In the genomic region with DNA sequence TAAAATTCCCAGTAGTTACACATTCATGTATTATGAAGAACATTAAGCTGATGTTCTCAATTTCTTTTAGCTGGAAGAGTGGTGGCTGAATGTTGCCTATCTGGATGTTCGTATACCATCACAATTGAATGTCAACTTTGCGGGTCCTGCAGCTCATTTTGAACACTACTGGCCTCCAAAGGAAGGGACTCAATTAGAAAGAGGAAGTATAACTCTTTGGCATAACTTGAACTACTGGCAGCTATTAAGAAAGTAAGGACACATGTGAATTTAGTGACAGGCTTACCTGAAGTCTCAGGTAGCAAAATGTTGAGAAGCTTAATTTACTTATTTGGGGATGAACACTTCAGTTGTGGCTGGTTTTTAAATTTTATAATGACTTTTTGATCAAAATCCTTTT, we compare ENCODE assay signal across 19 cellular contexts.
"Had no signal": no experiment of that assay in that cellular context is flagged by ENCODE, and none has a peak within 500 bp of the region (broad histone marks: within the 10 kb centered on the region; RNA-seq: fewer than 3 reads in every experiment).

No MANE protein-coding gene starts in this region.

- H3K27ac ChIP-seq: dorsolateral prefrontal cortex, hepatocyte, psoas muscle, right lobe of liver, tibial artery, upper lobe of left lung, uterus had no signal

- ATAC-seq: left colon; naive thymus-derived CD4-positive, alpha-beta T cell; psoas muscle; right lobe of liver; stimulated activated effector memory CD8-positive, alpha-beta T cell treated with anti-CD3 and anti-CD28 coated beads, Interleukin-12 subunit alpha, Interleukin-12 subunit beta, amount 100 ng/mL, for 72 hours; stimulated activated naive CD8-positive, alpha-beta T cell treated with anti-CD3 and anti-CD28 coated beads, Interleukin-15, Interleukin-2, amounts not matched to agents 100 U/mL and 50 U/mL, for 24 hours had no signal

- H3K4me3 ChIP-seq: dorsolateral prefrontal cortex, hepatocyte, psoas muscle, right lobe of liver, tibial artery, upper lobe of left lung, uterus had no signal

- H3K9me3 ChIP-seq: psoas muscle, right lobe of liver, tibial artery, upper lobe of left lung, uterus had no signal

- DNase-seq: dorsolateral prefrontal cortex; effector CD8-positive, alpha-beta T cell; foreskin melanocyte; head of caudate nucleus; kidney; left colon; naive thymus-derived CD4-positive, alpha-beta T cell; nephron progenitor cell; psoas muscle; retina; right lobe of liver; stimulated activated CD4-positive, alpha-beta T cell treated with anti-CD3 and anti-CD28 coated beads, Interleukin-4, amount 100 ng/mL, for 1 hour; stimulated activated CD8-positive, alpha-beta memory T cell treated with anti-CD3 and anti-CD28 coated beads, Interleukin-4, amount 100 ng/mL, for 48 hours; stimulated activated naive CD8-positive, alpha-beta T cell treated with anti-CD3 and anti-CD28 coated beads, Interleukin-15, Interleukin-2, amounts not matched to agents 100 U/mL and 50 U/mL, for 24 hours; tibial artery; upper lobe of left lung; uterus had no signal

- H3K4me1 ChIP-seq: tibial artery, upper lobe of left lung, uterus had no signal

- H3K36me3 ChIP-seq: uterus had no signal

- H3K27me3 ChIP-seq: dorsolateral prefrontal cortex, hepatocyte, right lobe of liver, tibial artery, upper lobe of left lung, uterus had no signal
